ENCODE assay signal across 8 cellular contexts in the genomic region with DNA sequence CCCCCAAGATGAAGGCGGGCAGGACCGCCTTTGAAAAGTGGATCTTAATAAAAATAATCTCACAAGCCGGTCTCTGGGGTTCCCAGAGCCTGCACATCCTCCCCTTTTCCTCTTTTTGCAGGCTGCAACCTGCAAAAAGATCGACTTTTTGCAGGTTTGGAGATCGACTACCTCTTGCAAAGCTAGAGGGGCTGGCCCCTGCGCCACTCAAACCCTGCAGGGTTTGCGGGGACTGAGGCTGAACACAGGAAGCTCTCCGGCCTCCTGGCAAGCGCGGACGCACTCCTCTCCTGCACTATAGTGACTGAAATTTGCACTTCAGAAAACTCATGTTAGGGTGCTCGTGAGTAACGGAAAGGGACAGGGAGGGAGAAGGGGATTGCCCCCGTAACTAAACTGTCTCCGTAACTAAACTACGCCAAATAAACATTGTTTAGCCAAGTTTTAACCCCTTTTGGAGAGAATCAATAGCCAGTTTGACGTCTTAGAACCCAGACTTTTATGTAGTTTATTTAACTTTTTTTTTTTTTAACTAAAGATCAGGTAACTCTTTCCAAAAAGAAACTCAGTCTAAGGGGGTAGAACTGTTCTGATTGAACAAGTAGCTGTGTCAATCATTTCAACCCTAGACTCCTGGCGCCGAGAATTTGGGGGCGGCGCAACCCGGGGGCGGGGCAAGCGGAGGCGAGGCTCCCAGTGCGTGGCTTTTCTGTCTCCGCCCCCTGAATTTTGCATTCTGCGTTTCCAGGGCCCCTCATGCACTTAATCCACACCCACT. TPM values are rescaled to one million over a fixed set of nuclear protein-coding genes. Genes with fewer than 3 reads are reported as not detected.
A peak's percentile ranks its signal among the peaks of the same experiment; 100 is the strongest.
DNase-seq lines count a peak whose midpoint lies in the region; ATAC-seq and TF ChIP-seq lines count a peak whose summit lies in the region.

No MANE protein-coding gene starts in this region.

- intact Hi-C loops in left ventricle myocardium inferior (cut with micrococcal nuclease), result loop anchor here (10.0 kb wide), 1 partner anchor 292 kb away; no protein-coding TSS in a partner anchor
- intact Hi-C loops in OCI-LY7 (cut with micrococcal nuclease; ENCODE audit: unreplicated experiment), result no loop called here

- CTCF ChIA-PET in OCI-LY7 (lab: Charles Lee; ENCODE audit: unreplicated experiment), result interaction anchor here (0.6 kb wide), 1 partner anchor 255 kb away, joined by 3 read pairs; no protein-coding TSS in a partner anchor

- peaks cover 3% of the 10 kb centered on the region for H3K27me3 Mint-ChIP-seq in progenitor cell of endocrine pancreas

- no peaks in the 10 kb centered on the region for H3K36me3 Mint-ChIP-seq in progenitor cell of endocrine pancreas (ENCODE audit: insufficient read depth)

- no TSS peak for BruUV-seq in OCI-LY7 (replicated peaks; lab: Mats Ljungman, UMichigan)

- POLR2A ChIA-PET in OCI-LY7 (lab: Charles Lee), result interaction anchor here (0.6 kb wide), 1 partner anchor 814 kb away, joined by 7 read pairs; no protein-coding TSS in a partner anchor

- H3K4me2 ChIP-seq in OCI-LY7 (ENCODE audit: low read length), result no peak overlapping the region

- H3K27ac ChIP-seq in left ventricle myocardium inferior (replicated peaks) (peak overlapping the region; percentile 94), OCI-LY7 (ENCODE audit: low read depth, low read length, poor library complexity, severe bottlenecking) (no peak overlapping the region)

- H3K4me3 ChIP-seq in GM06990 (replicated peaks; ENCODE audit: low read depth, low read length), result peak overlapping the region; percentile 52
- peak overlapping the region; percentile 25 for H3K4me3 ChIP-seq in MG63
- H3K4me3 ChIP-seq in left ventricle myocardium inferior, result peak overlapping the region; percentile 73
- no peak overlapping the region for H3K4me3 ChIP-seq in OCI-LY7 (ENCODE audit: low read depth, low read length, poor library complexity, severe bottlenecking)

- no peak overlapping the region for H2AFZ ChIP-seq in OCI-LY7 (ENCODE audit: low read length)

- H4K20me1 ChIP-seq in OCI-LY7 (ENCODE audit: insufficient read depth, low read length), result no peaks in the 10 kb centered on the region

- peak; percentile 68 for DNase-seq in GM06990 (ENCODE audit: extremely low read depth, insufficient read length)
- peak; percentile 52 for DNase-seq in MG63
- DNase-seq in amniotic stem cell (lab: John Stamatoyannopoulos, UW), result peak; percentile 38
- DNase-seq in left ventricle myocardium inferior, result peak; percentile 90
- DNase-seq in progenitor cell of endocrine pancreas (ENCODE audit: low spot score, unreplicated experiment), result peak; percentile 70
- peak; percentile 89 for DNase-seq in ureter (ENCODE audit: low spot score)
- no peak for DNase-seq in OCI-LY7 (ENCODE audit: low spot score)

- ATAC-seq in SK-N-SH treated with all-trans-retinoic acid at 6 μM for 48 hours, result peak; percentile 70

- no peaks in the 10 kb centered on the region for H3K79me2 ChIP-seq in OCI-LY7 (ENCODE audit: insufficient read depth, low read depth, low read length)

- peaks cover 1% of the 10 kb centered on the region; the same call in 1 of the 2 replicates for H3K27me3 ChIP-seq in GM06990 (replicated peaks; ENCODE audit: control insufficient read depth, insufficient read depth, low read length)
- H3K27me3 ChIP-seq in MG63, result peaks cover 15% of the 10 kb centered on the region
- peaks cover 11% of the 10 kb centered on the region for H3K27me3 ChIP-seq in left ventricle myocardium inferior (ENCODE audit: low read depth)

- H3K4me1 Mint-ChIP-seq in progenitor cell of endocrine pancreas (ENCODE audit: low read depth), result peaks cover 48% of the 10 kb centered on the region

- H3K9me3 ChIP-seq in MG63, result no peaks in the 10 kb centered on the region
- H3K9me3 ChIP-seq in left ventricle myocardium inferior (replicated peaks), result no peaks in the 10 kb centered on the region
- H3K9me3 ChIP-seq in OCI-LY7 (ENCODE audit: low read length), result no peaks in the 10 kb centered on the region

- no peaks in the 10 kb centered on the region for H3K9me3 Mint-ChIP-seq in progenitor cell of endocrine pancreas (ENCODE audit: low read depth)

- TF ChIP-seq CTCF in GM06990 (IDR thresholded peaks at IDR 0.05; ENCODE audit: insufficient read depth, low read length, poor library complexity, severe bottlenecking), result no peak
- no peak for TF ChIP-seq CTCF in left ventricle myocardium inferior (IDR thresholded peaks at IDR 0.05; ENCODE audit: borderline replicate concordance)
- no peak for TF ChIP-seq CTCF in progenitor cell of endocrine pancreas (IDR thresholded peaks at IDR 0.05; ENCODE audit: unreplicated experiment)
- TF ChIP-seq CTCF in OCI-LY7 (conservative IDR thresholded peaks at IDR 0.05; ENCODE audit: low read length), result no peak

- H3K4me3 Mint-ChIP-seq in progenitor cell of endocrine pancreas (ENCODE audit: low read depth), result peak overlapping the region; percentile 73

- H3K4me1 ChIP-seq in left ventricle myocardium inferior (peaks cover 90% of the 10 kb centered on the region), OCI-LY7 (ENCODE audit: insufficient read depth, low read length, poor library complexity, severe bottlenecking) (no peaks in the 10 kb centered on the region)

- H3K27ac Mint-ChIP-seq in progenitor cell of endocrine pancreas, result peak overlapping the region; percentile 77

- H3K9me2 ChIP-seq in OCI-LY7 (ENCODE audit: insufficient read depth, low read length), result no peaks in the 10 kb centered on the region

- no peaks in the 10 kb centered on the region for H3K36me3 ChIP-seq in GM06990 (ENCODE audit: control insufficient read depth, insufficient read depth, low read length)
- H3K36me3 ChIP-seq in MG63, result no peaks in the 10 kb centered on the region
- peaks cover 5% of the 10 kb centered on the region for H3K36me3 ChIP-seq in left ventricle myocardium inferior
- no peaks in the 10 kb centered on the region for H3K36me3 ChIP-seq in OCI-LY7 (ENCODE audit: insufficient read depth, low read length)

TF ChIP-seq in SK-N-SH treated with all-trans-retinoic acid at 6 μM for 48 hours, 23 proteins besides CTCF, POLR2A, EP300 and RAD21:
- TF ChIP-seq PPARA (CRISPR knock-in tag; IDR thresholded peaks at IDR 0.05; ENCODE audit: borderline replicate concordance) (no peak), ESRRG (CRISPR knock-in tag; IDR thresholded peaks at IDR 0.05) (no peak), TCF4 (CRISPR knock-in tag; IDR thresholded peaks at IDR 0.05; ENCODE audit: borderline replicate concordance) (no peak), SNAI2 (CRISPR knock-in tag; IDR thresholded peaks at IDR 0.05) (no peak), ZNF565 (CRISPR knock-in tag; conservative IDR thresholded peaks at IDR 0.05; ENCODE audit: low read depth) (no peak), ZFP3 (CRISPR knock-in tag; IDR thresholded peaks at IDR 0.05) (no peak), BACH2 (CRISPR knock-in tag; IDR thresholded peaks at IDR 0.05; ENCODE audit: borderline replicate concordance) (no peak), ZFP30 (CRISPR knock-in tag; IDR thresholded peaks at IDR 0.05) (no peak), GLIS3 (CRISPR knock-in tag; IDR thresholded peaks at IDR 0.05) (no peak), ZNF8 (CRISPR knock-in tag; IDR thresholded peaks at IDR 0.05) (no peak), ZC3H10 (CRISPR knock-in tag; IDR thresholded peaks at IDR 0.05) (no peak), CSDC2 (CRISPR knock-in tag; IDR thresholded peaks at IDR 0.05) (no peak)
- TF ChIP-seq, protein P1, sequence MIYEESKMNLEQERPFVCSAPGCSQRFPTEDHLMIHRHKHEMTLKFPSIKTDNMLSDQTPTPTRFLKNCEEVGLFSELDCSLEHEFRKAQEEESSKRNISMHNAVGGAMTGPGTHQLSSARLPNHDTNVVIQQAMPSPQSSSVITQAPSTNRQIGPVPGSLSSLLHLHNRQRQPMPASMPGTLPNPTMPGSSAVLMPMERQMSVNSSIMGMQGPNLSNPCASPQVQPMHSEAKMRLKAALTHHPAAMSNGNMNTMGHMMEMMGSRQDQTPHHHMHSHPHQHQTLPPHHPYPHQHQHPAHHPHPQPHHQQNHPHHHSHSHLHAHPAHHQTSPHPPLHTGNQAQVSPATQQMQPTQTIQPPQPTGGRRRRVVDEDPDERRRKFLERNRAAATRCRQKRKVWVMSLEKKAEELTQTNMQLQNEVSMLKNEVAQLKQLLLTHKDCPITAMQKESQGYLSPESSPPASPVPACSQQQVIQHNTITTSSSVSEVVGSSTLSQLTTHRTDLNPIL (CRISPR knock-in tag; IDR thresholded peaks at IDR 0.05; ENCODE audit: low read depth), result no peak
- TF ChIP-seq, protein P2, sequence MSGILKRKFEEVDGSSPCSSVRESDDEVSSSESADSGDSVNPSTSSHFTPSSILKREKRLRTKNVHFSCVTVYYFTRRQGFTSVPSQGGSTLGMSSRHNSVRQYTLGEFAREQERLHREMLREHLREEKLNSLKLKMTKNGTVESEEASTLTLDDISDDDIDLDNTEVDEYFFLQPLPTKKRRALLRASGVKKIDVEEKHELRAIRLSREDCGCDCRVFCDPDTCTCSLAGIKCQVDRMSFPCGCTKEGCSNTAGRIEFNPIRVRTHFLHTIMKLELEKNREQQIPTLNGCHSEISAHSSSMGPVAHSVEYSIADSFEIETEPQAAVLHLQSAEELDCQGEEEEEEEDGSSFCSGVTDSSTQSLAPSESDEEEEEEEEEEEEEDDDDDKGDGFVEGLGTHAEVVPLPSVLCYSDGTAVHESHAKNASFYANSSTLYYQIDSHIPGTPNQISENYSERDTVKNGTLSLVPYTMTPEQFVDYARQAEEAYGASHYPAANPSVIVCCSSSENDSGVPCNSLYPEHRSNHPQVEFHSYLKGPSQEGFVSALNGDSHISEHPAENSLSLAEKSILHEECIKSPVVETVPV (CRISPR knock-in tag; IDR thresholded peaks at IDR 0.05), result no peak

RNA-seq across cellular contexts. Expression of a gene that starts 2.5 kb away (rescaled TPM):
- total RNA-seq in MG63 (2014; rRNA removed; shearing (Covaris generic); ENCODE audit: low replicate concordance), result 1.8 and 3.8 TPM in 2 replicates
- total RNA-seq in left ventricle myocardium inferior (138 TPM), progenitor cell of endocrine pancreas (73.9 and 75.3 TPM in 2 replicates), ureter (697 TPM), OCI-LY7 (2022) (not detected in 2 replicates)
- total RNA-seq in OCI-LY7 (2014; rRNA removed; shearing (Covaris generic)), result not detected in 2 replicates

RNA-seq across cellular contexts. Expression of a gene that starts 59.6 kb away (rescaled TPM):
- total RNA-seq in MG63 (2014; rRNA removed; shearing (Covaris generic); ENCODE audit: low replicate concordance), result 191 and 249 TPM in 2 replicates
- total RNA-seq in left ventricle myocardium inferior (136 TPM), progenitor cell of endocrine pancreas (249 and 274 TPM in 2 replicates), ureter (210 TPM), OCI-LY7 (2022) (0.81 TPM in 1 of 2 replicates, not detected in the other)
- total RNA-seq in OCI-LY7 (2014; rRNA removed; shearing (Covaris generic)), result 0.66 and 0.75 TPM in 2 replicates

Comparison
In these comparisons a context has a peak if more than half of its experiments do, and no peak if none do; other contexts are left out.
1. RNA of a gene that starts 2.5 kb away (total RNA-seq): 697 TPM in ureter (single experiment), 138 TPM in left ventricle myocardium inferior (single experiment) and 73.9 to 75.3 TPM in progenitor cell of endocrine pancreas; 1.8 to 3.8 TPM in MG63 and not detected in OCI-LY7; every median in the first group is over 10 times any median in the second.
2. RNA of a gene that starts 59.6 kb away (total RNA-seq): 191 to 249 TPM in MG63, 249 to 274 TPM in progenitor cell of endocrine pancreas, 210 TPM in ureter (single experiment) and 136 TPM in left ventricle myocardium inferior (single experiment); 0.66 to 0.81 TPM in OCI-LY7; every median in the first group is over 10 times any median in the second.